ENCODE assay signal across 10 cellular contexts in the genomic region with DNA sequence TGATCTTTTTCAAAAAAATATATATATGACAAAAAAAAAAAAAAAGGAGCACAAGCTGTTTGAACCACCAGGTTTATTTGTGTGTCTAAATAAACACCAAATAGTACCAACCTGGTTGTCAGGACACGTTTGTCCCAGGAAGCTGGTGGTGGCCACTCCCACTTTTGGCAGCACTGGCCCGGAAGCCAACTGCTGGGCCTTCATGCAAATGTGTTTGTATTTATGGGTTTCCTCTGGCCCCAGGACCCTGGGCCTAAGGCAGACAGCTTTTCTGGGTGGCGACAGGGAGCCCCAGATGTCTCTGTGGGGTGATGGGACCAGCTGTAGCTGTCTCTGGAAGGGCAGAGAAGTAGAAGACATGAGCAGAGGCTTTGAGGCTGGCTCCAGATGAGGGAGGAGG. TPM values are rescaled to one million over a fixed set of nuclear protein-coding genes. Genes with fewer than 3 reads are reported as not detected.
DNase-seq lines count a peak whose midpoint lies in the region; ATAC-seq and TF ChIP-seq lines count a peak whose summit lies in the region.
"Had no signal": no experiment of that assay in that cellular context is flagged by ENCODE, and none has a peak within 500 bp of the region (broad histone marks: within the 10 kb centered on the region; RNA-seq: fewer than 3 reads in every experiment).

No MANE protein-coding gene starts in this region.

- H3K27me3 ChIP-seq in CD8-positive, alpha-beta T cell (ENCODE audit: insufficient read depth, low read length), result no peaks in the 10 kb centered on the region

- H3K4me3 Mint-ChIP-seq in memory B cell, result peak overlapping the region; percentile 78
- no peak overlapping the region for H3K4me3 Mint-ChIP-seq in CD8-positive, alpha-beta T cell
- H3K4me3 Mint-ChIP-seq in activated CD4-positive, alpha-beta T cell treated with anti-CD3 and anti-CD28 coated beads for 36 hours, result no peak overlapping the region

- no peak for TF ChIP-seq CTCF in CD8-positive, alpha-beta T cell (IDR thresholded peaks at IDR 0.05)

- POLR2A ChIA-PET in CD8-positive, alpha-beta T cell (lab: Charles Lee), result no interaction called here
- POLR2A ChIA-PET in activated CD4-positive, alpha-beta T cell treated with anti-CD3 and anti-CD28 coated beads for 36 hours (lab: Charles Lee), result no interaction called here

- H3K4me1 ChIP-seq in CD8-positive, alpha-beta T cell (ENCODE audit: insufficient read depth, low read length), result peaks cover 4% of the 10 kb centered on the region

- H3K9me3 Mint-ChIP-seq in memory B cell, result no peaks in the 10 kb centered on the region
- no peaks in the 10 kb centered on the region for H3K9me3 Mint-ChIP-seq in CD8-positive, alpha-beta T cell
- no peaks in the 10 kb centered on the region for H3K9me3 Mint-ChIP-seq in activated CD4-positive, alpha-beta T cell treated with anti-CD3 and anti-CD28 coated beads for 36 hours (ENCODE audit: low read depth)

- no peak overlapping the region for H3K27ac ChIP-seq in CD8-positive, alpha-beta T cell (ENCODE audit: low read depth, low read length)

- CTCF ChIA-PET in CD8-positive, alpha-beta T cell (lab: Charles Lee), result interaction anchor here (1.0 to 12.8 kb wide), 2 partner anchors 15 to 77 kb away, joined by 4 to 295 read pairs; no protein-coding TSS in a partner anchor
- CTCF ChIA-PET in activated CD4-positive, alpha-beta T cell treated with anti-CD3 and anti-CD28 coated beads for 36 hours (lab: Charles Lee), result interaction anchor here (0.6 to 1.7 kb wide), 5 partner anchors 10 to 78 kb away, joined by 3 to 4 read pairs (median 4); no protein-coding TSS in a partner anchor

- H3K36me3 Mint-ChIP-seq in memory B cell, result peaks cover 11% of the 10 kb centered on the region
- peaks cover 39% of the 10 kb centered on the region for H3K36me3 Mint-ChIP-seq in CD8-positive, alpha-beta T cell
- H3K36me3 Mint-ChIP-seq in activated CD4-positive, alpha-beta T cell treated with anti-CD3 and anti-CD28 coated beads for 36 hours (ENCODE audit: low read depth), result peaks cover 5% of the 10 kb centered on the region

- peaks cover 40% of the 10 kb centered on the region for H3K4me1 Mint-ChIP-seq in memory B cell
- peaks cover 2% of the 10 kb centered on the region for H3K4me1 Mint-ChIP-seq in CD8-positive, alpha-beta T cell (ENCODE audit: low read depth)
- H3K4me1 Mint-ChIP-seq in activated CD4-positive, alpha-beta T cell treated with anti-CD3 and anti-CD28 coated beads for 36 hours, result peaks cover 6% of the 10 kb centered on the region

- no peaks in the 10 kb centered on the region for H3K9me3 ChIP-seq in CD8-positive, alpha-beta T cell (ENCODE audit: low read length)

- H3K4me3 ChIP-seq in CD8-positive, alpha-beta T cell (ENCODE audit: low read depth, low read length), result no peak overlapping the region

- intact Hi-C loops in CD8-positive, alpha-beta T cell (cut with DNase I, micrococcal nuclease), result no loop called here
- intact Hi-C loops in activated CD4-positive, alpha-beta T cell treated with anti-CD3 and anti-CD28 coated beads for 36 hours (cut with DNase I, micrococcal nuclease), result loop anchor here in 1 of 2 experiments (10.0 kb wide), 1 partner anchor 338 kb away; no protein-coding TSS in a partner anchor

- no peaks in the 10 kb centered on the region for H3K36me3 ChIP-seq in CD8-positive, alpha-beta T cell (ENCODE audit: insufficient read depth, low read length)

- peak overlapping the region; percentile 83 for H3K27ac Mint-ChIP-seq in memory B cell
- H3K27ac Mint-ChIP-seq in CD8-positive, alpha-beta T cell, result no peak overlapping the region
- H3K27ac Mint-ChIP-seq in activated CD4-positive, alpha-beta T cell treated with anti-CD3 and anti-CD28 coated beads for 36 hours, result no peak overlapping the region

- no peaks in the 10 kb centered on the region for H3K27me3 Mint-ChIP-seq in memory B cell
- H3K27me3 Mint-ChIP-seq in CD8-positive, alpha-beta T cell (ENCODE audit: low read depth), result peaks cover 4% of the 10 kb centered on the region
- no peaks in the 10 kb centered on the region for H3K27me3 Mint-ChIP-seq in activated CD4-positive, alpha-beta T cell treated with anti-CD3 and anti-CD28 coated beads for 36 hours

- peak in 1 of 2 donors; percentile 10 for DNase-seq in memory B cell (ENCODE audit: low spot score in 2 of 2)
- no peak for DNase-seq in activated naive CD4-positive, alpha-beta T cell treated with anti-CD3 and anti-CD28 coated beads, Interleukin-2, amount 50 U/mL, for 16 hours
- DNase-seq in CD8-positive, alpha-beta T cell, result no peak
- no peak for DNase-seq in activated CD4-positive, alpha-beta T cell treated with anti-CD3 and anti-CD28 coated beads for 36 hours
- DNase-seq: Calu3, T-helper 1 cell had no signal

- ATAC-seq in GM18511 (IDR thresholded peaks at IDR 0.05; ENCODE audit: unreplicated experiment) (peak; percentile 62), GM21528 (IDR thresholded peaks at IDR 0.05; ENCODE audit: low FRiP score, unreplicated experiment) (peak; percentile 47), HG03521 (IDR thresholded peaks at IDR 0.05; ENCODE audit: unreplicated experiment) (peak; percentile 38), memory B cell (ENCODE audit: low read depth) (no peak), GM21360 (IDR thresholded peaks at IDR 0.05; ENCODE audit: unreplicated experiment) (no peak)
- no peak for ATAC-seq in CD8-positive, alpha-beta T cell
- ATAC-seq in activated CD4-positive, alpha-beta T cell treated with anti-CD3 and anti-CD28 coated beads for 36 hours, result no peak

RNA-seq across cellular contexts. Expression of a gene that starts 31.6 kb away (rescaled TPM):
- total RNA-seq in CD8-positive, alpha-beta T cell, result 10 to 100 TPM; 19.6 to 20.7 TPM
- total RNA-seq in activated CD4-positive, alpha-beta T cell treated with anti-CD3 and anti-CD28 coated beads for 36 hours, result 10 to 100 TPM; 22.0 to 26.5 TPM

Comparison
In these comparisons a context has a peak if more than half of its experiments do, and no peak if none do; other contexts are left out.
1. ATAC-seq: peak in GM18511 (single experiment), GM21528 (single experiment) and HG03521 (single experiment); none in memory B cell (single experiment), GM21360 (single experiment), CD8-positive, alpha-beta T cell (single experiment) and activated CD4-positive, alpha-beta T cell treated with anti-CD3 and anti-CD28 coated beads for 36 hours (single experiment).